ENCODE assay signal across 26 cellular contexts in genomic region chr14:80206351-80206750, GRCh38. TPM values are rescaled to one million over a fixed set of nuclear protein-coding genes. Genes with fewer than 3 reads are reported as not detected.
"Had no signal": no experiment of that assay in that cellular context is flagged by ENCODE, and none has a peak within 500 bp of the region (broad histone marks: within the 10 kb centered on the region; RNA-seq: fewer than 3 reads in every experiment).

No MANE protein-coding gene starts in this region.

- H3K4me3 ChIP-seq: colonic mucosa, esophagus squamous epithelium, heart right ventricle, left lung, pancreas, right atrium auricular region, smooth muscle cell, stomach, tibial artery had no signal

- H3K27ac ChIP-seq: colonic mucosa, esophagus squamous epithelium, heart right ventricle, left lung, pancreas, right atrium auricular region, stomach, tibial artery had no signal

- DNase-seq: colonic mucosa; effector memory CD4-positive, alpha-beta T cell; erythroblast; esophagus squamous epithelium; foreskin melanocyte; glutamatergic neuron; heart right ventricle; left cardiac atrium; left lung; mesenchymal stem cell; midbrain; naive thymus-derived CD4-positive, alpha-beta T cell; occipital lobe; pancreas; stimulated activated CD4-positive, alpha-beta T cell treated with anti-CD3 and anti-CD28 coated beads, Interleukin-2, amount 100 ng/mL, for 24 hours; stimulated activated CD4-positive, alpha-beta T cell treated with anti-CD3 and anti-CD28 coated beads, Interleukin-4, amount 100 ng/mL, for 24 hours; stimulated activated naive CD4-positive, alpha-beta T cell treated with Interleukin-2 at 50 U/mL for 16 hours; stomach; tibial artery had no signal

- H3K4me1 ChIP-seq: colonic mucosa, heart right ventricle, left lung, pancreas, right atrium auricular region had no signal

- H3K27me3 ChIP-seq: colonic mucosa, heart right ventricle, left lung, pancreas, right atrium auricular region, stomach, tibial artery had no signal

- ATAC-seq: heart right ventricle; left cardiac atrium; left lung; naive thymus-derived CD4-positive, alpha-beta T cell; pancreas; sciatic nerve; stimulated activated effector memory CD8-positive, alpha-beta T cell treated with anti-CD3 and anti-CD28 coated beads, Interleukin-12 subunit alpha, Interleukin-12 subunit beta, amount 100 ng/mL, for 72 hours had no signal

- FAIRE-seq: islet of Langerhans, pancreas had no signal

- H3K9me3 ChIP-seq: colonic mucosa, esophagus squamous epithelium, heart right ventricle, left lung, pancreas, right atrium auricular region, stomach, tibial artery had no signal

- H3K36me3 ChIP-seq: colonic mucosa, left lung, pancreas, right atrium auricular region, stomach, tibial artery had no signal

RNA-seq across cellular contexts. Expression of gene DIO2, which starts 5.0 kb away (rescaled TPM):
- total RNA-seq: kidney epithelial cell; lung microvascular endothelial cell; naive thymus-derived CD4-positive, alpha-beta T cell had no signal
